13 cellular contexts compared by ENCODE assay signal in genomic region chr21:16084776-16085364, GRCh38.
DNase-seq lines count a peak whose midpoint lies in the region; ATAC-seq, FAIRE-seq and TF ChIP-seq lines count a peak whose summit lies in the region.
"Had no signal": no experiment of that assay in that cellular context is flagged by ENCODE, and none has a peak within 500 bp of the region (broad histone marks: within the 10 kb centered on the region; RNA-seq: fewer than 3 reads in every experiment).

No MANE protein-coding gene starts in this region.

- H3K9ac ChIP-seq in neural progenitor cell, result no peak overlapping the region

- no peak overlapping the region for H3K4me3 Mint-ChIP-seq in neural progenitor cell
- H3K4me3 Mint-ChIP-seq in activated naive CD8-positive, alpha-beta T cell treated with anti-CD3 and anti-CD28 coated beads for 36 hours, result no peak overlapping the region
- H3K4me3 Mint-ChIP-seq in activated CD4-positive, alpha-beta memory T cell treated with anti-CD3 and anti-CD28 coated beads, Interleukin-2, amount 10 ng/mL, durations not matched to agents 7 days and 5 days, result no peak overlapping the region
- H3K4me3 Mint-ChIP-seq: activated B cell treated with CpG ODN at 0.5 μM for 24 hours had no signal

- H3K4me2 ChIP-seq in neural progenitor cell, result no peak overlapping the region

- H3F3A ChIP-seq in neural progenitor cell (ENCODE audit: low read depth), result no peaks in the 10 kb centered on the region

- FAIRE-seq in A204.1 (lab: Jason Lieb, UNC), result peak; percentile 100
- FAIRE-seq: GM12878, small intestine had no signal

- peaks cover 8% of the 10 kb centered on the region for H3K4me1 Mint-ChIP-seq in neural progenitor cell
- no peaks in the 10 kb centered on the region for H3K4me1 Mint-ChIP-seq in activated naive CD8-positive, alpha-beta T cell treated with anti-CD3 and anti-CD28 coated beads for 36 hours
- H3K4me1 Mint-ChIP-seq in activated CD4-positive, alpha-beta memory T cell treated with anti-CD3 and anti-CD28 coated beads, Interleukin-2, amount 10 ng/mL, durations not matched to agents 7 days and 5 days, result no peaks in the 10 kb centered on the region
- H3K4me1 Mint-ChIP-seq: activated B cell treated with CpG ODN at 0.5 μM for 24 hours had no signal

- H3K36me3 ChIP-seq in MG63 (peaks cover 31% of the 10 kb centered on the region), neural progenitor cell (no peaks in the 10 kb centered on the region)
- H3K36me3 ChIP-seq: stomach had no signal

- no peaks in the 10 kb centered on the region for H3K4me1 ChIP-seq in neural progenitor cell

- no peaks in the 10 kb centered on the region for H4K20me1 ChIP-seq in neural progenitor cell (ENCODE audit: low read depth)

- no peak overlapping the region; the same call in 1 of the 2 replicates for H3K4me3 ChIP-seq in MG63
- no peak overlapping the region for H3K4me3 ChIP-seq in neural progenitor cell
- H3K4me3 ChIP-seq: GM12878, stomach had no signal

- peak; percentile 87 for DNase-seq in MG63
- DNase-seq in fibroblast of gingiva (ENCODE audit: low read depth), result peak; percentile 77
- no peak for DNase-seq in neural progenitor cell (ENCODE audit: low spot score)
- no peak for DNase-seq in activated naive CD8-positive, alpha-beta T cell treated with anti-CD3 and anti-CD28 coated beads for 36 hours
- no peak for DNase-seq in activated CD4-positive, alpha-beta memory T cell treated with anti-CD3 and anti-CD28 coated beads, Interleukin-2, amount 10 ng/mL, durations not matched to agents 7 days and 5 days
- DNase-seq: activated B cell treated with CpG ODN at 0.5 μM for 24 hours, AML-193, small intestine, stomach had no signal

- H3K9me3 ChIP-seq in MG63 (no peaks in the 10 kb centered on the region), neural progenitor cell (ENCODE audit: low read depth) (no peaks in the 10 kb centered on the region)
- H3K9me3 ChIP-seq: stomach had no signal

- CTCF ChIA-PET in activated CD4-positive, alpha-beta memory T cell treated with anti-CD3 and anti-CD28 coated beads, Interleukin-2, amount 10 ng/mL, durations not matched to agents 7 days and 5 days (lab: Charles Lee), result interaction anchor here (1.0 kb wide), 1 partner anchor 245 kb away, joined by 3 read pairs; no protein-coding TSS in a partner anchor

- H3K36me3 Mint-ChIP-seq in neural progenitor cell, result peaks cover 6% of the 10 kb centered on the region
- no peaks in the 10 kb centered on the region for H3K36me3 Mint-ChIP-seq in activated naive CD8-positive, alpha-beta T cell treated with anti-CD3 and anti-CD28 coated beads for 36 hours
- no peaks in the 10 kb centered on the region for H3K36me3 Mint-ChIP-seq in activated CD4-positive, alpha-beta memory T cell treated with anti-CD3 and anti-CD28 coated beads, Interleukin-2, amount 10 ng/mL, durations not matched to agents 7 days and 5 days (ENCODE audit: low read depth)

- no peak overlapping the region for H3K27ac Mint-ChIP-seq in neural progenitor cell
- H3K27ac Mint-ChIP-seq in activated naive CD8-positive, alpha-beta T cell treated with anti-CD3 and anti-CD28 coated beads for 36 hours, result no peak overlapping the region
- no peak overlapping the region for H3K27ac Mint-ChIP-seq in activated CD4-positive, alpha-beta memory T cell treated with anti-CD3 and anti-CD28 coated beads, Interleukin-2, amount 10 ng/mL, durations not matched to agents 7 days and 5 days
- H3K27ac Mint-ChIP-seq: activated B cell treated with CpG ODN at 0.5 μM for 24 hours had no signal

- H3K9me3 Mint-ChIP-seq in neural progenitor cell, result peaks cover 6% of the 10 kb centered on the region
- H3K9me3 Mint-ChIP-seq in activated naive CD8-positive, alpha-beta T cell treated with anti-CD3 and anti-CD28 coated beads for 36 hours, result no peaks in the 10 kb centered on the region
- no peaks in the 10 kb centered on the region for H3K9me3 Mint-ChIP-seq in activated CD4-positive, alpha-beta memory T cell treated with anti-CD3 and anti-CD28 coated beads, Interleukin-2, amount 10 ng/mL, durations not matched to agents 7 days and 5 days
- H3K9me3 Mint-ChIP-seq: activated B cell treated with CpG ODN at 0.5 μM for 24 hours had no signal

- ATAC-seq in HG02970 (IDR thresholded peaks at IDR 0.05; ENCODE audit: low FRiP score, unreplicated experiment) (no peak), GM19452 (IDR thresholded peaks at IDR 0.05; ENCODE audit: unreplicated experiment) (no peak)
- ATAC-seq: GM12878 had no signal

- H2AFZ ChIP-seq in neural progenitor cell (replicated peaks), result peak overlapping the region; percentile 40

- H3K79me2 ChIP-seq in neural progenitor cell (ENCODE audit: low read depth), result no peaks in the 10 kb centered on the region

- peaks cover 2% of the 10 kb centered on the region for H3K27me3 Mint-ChIP-seq in neural progenitor cell (ENCODE audit: insufficient read depth, low read depth)
- H3K27me3 Mint-ChIP-seq in activated naive CD8-positive, alpha-beta T cell treated with anti-CD3 and anti-CD28 coated beads for 36 hours, result peaks cover 5% of the 10 kb centered on the region
- H3K27me3 Mint-ChIP-seq in activated CD4-positive, alpha-beta memory T cell treated with anti-CD3 and anti-CD28 coated beads, Interleukin-2, amount 10 ng/mL, durations not matched to agents 7 days and 5 days, result no peaks in the 10 kb centered on the region
- H3K27me3 Mint-ChIP-seq: activated B cell treated with CpG ODN at 0.5 μM for 24 hours had no signal

- H3K27me3 ChIP-seq in MG63 (no peaks in the 10 kb centered on the region), neural progenitor cell (no peaks in the 10 kb centered on the region)
- H3K27me3 ChIP-seq: stomach had no signal

- H3K27ac ChIP-seq in neural progenitor cell, result no peak overlapping the region

- no peak for TF ChIP-seq CTCF in neural progenitor cell (IDR thresholded peaks at IDR 0.05)

- POLR2A ChIA-PET in activated CD4-positive, alpha-beta memory T cell treated with anti-CD3 and anti-CD28 coated beads, Interleukin-2, amount 10 ng/mL, durations not matched to agents 7 days and 5 days (lab: Charles Lee), result no interaction called here

Comparison
In these comparisons a context has a peak if more than half of its experiments do, and no peak if none do; other contexts are left out.
1. DNase-seq: peak in MG63 (single experiment) and fibroblast of gingiva (single experiment); none in neural progenitor cell (single experiment), activated naive CD8-positive, alpha-beta T cell treated with anti-CD3 and anti-CD28 coated beads for 36 hours (single experiment) and activated CD4-positive, alpha-beta memory T cell treated with anti-CD3 and anti-CD28 coated beads, Interleukin-2, amount 10 ng/mL, durations not matched to agents 7 days and 5 days (single experiment).